Comparison of ENCODE assay signal across 8 cellular contexts in the genomic region with DNA sequence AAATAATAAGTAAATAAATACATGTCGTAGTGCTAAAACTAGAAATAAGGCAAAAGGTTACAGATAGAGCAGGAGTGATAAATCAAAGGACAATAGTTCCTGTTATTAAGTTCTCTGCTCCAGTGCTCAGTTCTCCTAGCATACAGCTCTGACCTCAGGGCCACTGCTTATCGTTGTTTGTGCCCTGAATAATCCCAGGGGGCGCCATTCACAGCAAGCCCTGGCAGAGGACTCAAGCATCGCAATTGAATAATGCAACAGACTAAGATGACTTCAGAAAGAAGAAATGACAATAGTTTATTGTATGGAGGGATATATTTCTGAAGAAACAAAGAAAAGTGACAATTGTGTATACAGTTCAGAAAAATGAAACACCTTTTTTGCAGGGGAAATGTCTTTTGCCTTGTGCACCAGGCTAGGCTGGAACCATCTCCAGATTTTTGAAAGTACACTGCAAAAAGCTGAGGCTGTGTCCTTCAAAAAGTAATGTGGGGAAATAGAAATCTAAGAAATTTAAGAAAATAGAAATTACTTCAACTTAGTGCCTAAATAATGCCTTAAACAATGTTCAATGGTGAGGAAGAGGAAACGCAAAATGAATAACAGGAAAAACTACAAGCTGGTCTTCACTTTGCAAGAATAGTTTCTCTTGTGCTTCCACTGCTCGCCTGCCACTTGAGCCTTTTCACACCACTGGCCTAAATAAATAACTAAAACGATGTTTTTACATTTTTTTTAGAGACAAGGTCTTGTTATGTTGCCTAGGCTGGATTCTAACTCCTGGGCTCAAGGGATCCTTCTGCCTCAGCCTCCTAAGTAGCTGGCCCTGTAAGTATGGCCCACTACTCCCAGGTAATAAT. TPM values are rescaled to one million over a fixed set of nuclear protein-coding genes. Genes with fewer than 3 reads are reported as not detected.
DNase-seq lines count a peak whose midpoint lies in the region; ATAC-seq and TF ChIP-seq lines count a peak whose summit lies in the region.

No MANE protein-coding gene starts in this region.

- H3K27me3 Mint-ChIP-seq in activated naive CD8-positive, alpha-beta T cell treated with anti-CD3 and anti-CD28 coated beads, Interleukin-2, amount 10 ng/mL, durations not matched to agents 7 days and 5 days = no peaks in the 10 kb centered on the region
- H3K27me3 Mint-ChIP-seq in stimulated activated memory B cell treated with anti-CD40 and anti-IgM and Interleukin-4, amounts not matched to agents 10 μg/mL and 1 μg/mL and 100 μg/mL, for 72 hours = no peaks in the 10 kb centered on the region

- TF ChIP-seq POLR2A in ovary (IDR thresholded peaks at IDR 0.05) = no peak

- no peaks in the 10 kb centered on the region for H3K36me3 Mint-ChIP-seq in activated naive CD8-positive, alpha-beta T cell treated with anti-CD3 and anti-CD28 coated beads, Interleukin-2, amount 10 ng/mL, durations not matched to agents 7 days and 5 days
- H3K36me3 Mint-ChIP-seq in stimulated activated memory B cell treated with anti-CD40 and anti-IgM and Interleukin-4, amounts not matched to agents 10 μg/mL and 1 μg/mL and 100 μg/mL, for 72 hours = no peaks in the 10 kb centered on the region

- H3K4me1 Mint-ChIP-seq in activated naive CD8-positive, alpha-beta T cell treated with anti-CD3 and anti-CD28 coated beads, Interleukin-2, amount 10 ng/mL, durations not matched to agents 7 days and 5 days = peaks cover 3% of the 10 kb centered on the region
- peaks cover 6% of the 10 kb centered on the region for H3K4me1 Mint-ChIP-seq in stimulated activated memory B cell treated with anti-CD40 and anti-IgM and Interleukin-4, amounts not matched to agents 10 μg/mL and 1 μg/mL and 100 μg/mL, for 72 hours

- H3K36me3 ChIP-seq in HEK293 (ENCODE audit: control insufficient read depth in 2 of 2, insufficient read depth in 1 of 2, low read length in 2 of 2) = no peaks in the 10 kb centered on the region
- no peaks in the 10 kb centered on the region for H3K36me3 ChIP-seq in RWPE2 (ENCODE audit: low read depth)
- no peaks in the 10 kb centered on the region for H3K36me3 ChIP-seq in kidney epithelial cell (ENCODE audit: control insufficient read depth, insufficient read depth, low read length)
- no peaks in the 10 kb centered on the region for H3K36me3 ChIP-seq in ovary

- H3K4me3 ChIP-seq in HEK293 (ENCODE audit: low read depth, low read length) (no peak overlapping the region), RWPE2 (ENCODE audit: severe bottlenecking) (no peak overlapping the region), kidney epithelial cell (ENCODE audit: low read depth, low read length) (no peak overlapping the region), ovary (no peak overlapping the region)

- no peaks in the 10 kb centered on the region for H3K4me1 ChIP-seq in HEK293 (ENCODE audit: control insufficient read depth, insufficient read depth, low read length)
- no peaks in the 10 kb centered on the region for H3K4me1 ChIP-seq in RWPE2 (ENCODE audit: insufficient read depth, poor library complexity, severe bottlenecking)
- H3K4me1 ChIP-seq in ovary (ENCODE audit: insufficient read depth) = no peaks in the 10 kb centered on the region

- CTCF ChIA-PET in HEK293 (lab: Yijun Ruan, JAX) = interaction anchor here (0.5 to 3.4 kb wide), 28 partner anchors 8 to 1261 kb away, joined by 3 to 50 read pairs (median 4); a partner anchor contains a TSS

- TF ChIP-seq CTCF in HEK293 (tag by site-specific recombination; IDR thresholded peaks at IDR 0.05) (no peak), RWPE2 (IDR thresholded peaks at IDR 0.05; ENCODE audit: poor library complexity, severe bottlenecking) (peak; percentile 49), kidney epithelial cell (IDR thresholded peaks at IDR 0.05; ENCODE audit: insufficient read depth, low read length, poor library complexity, severe bottlenecking) (peak; percentile 37), ovary (IDR thresholded peaks at IDR 0.05) (no peak)

- intact Hi-C loops in ovary (cut with DNase I) = no loop called here

- no peak overlapping the region for H3K4me3 Mint-ChIP-seq in activated naive CD8-positive, alpha-beta T cell treated with anti-CD3 and anti-CD28 coated beads, Interleukin-2, amount 10 ng/mL, durations not matched to agents 7 days and 5 days
- H3K4me3 Mint-ChIP-seq in stimulated activated memory B cell treated with anti-CD40 and anti-IgM and Interleukin-4, amounts not matched to agents 10 μg/mL and 1 μg/mL and 100 μg/mL, for 72 hours = no peak overlapping the region

- no peak for TF ChIP-seq EP300 in ovary (IDR thresholded peaks at IDR 0.05)

- no peaks in the 10 kb centered on the region for H3K27me3 ChIP-seq in RWPE2 (ENCODE audit: insufficient read depth, poor library complexity, severe bottlenecking)
- H3K27me3 ChIP-seq in kidney epithelial cell (ENCODE audit: control insufficient read depth, insufficient read depth, low read length) = no peaks in the 10 kb centered on the region
- H3K27me3 ChIP-seq in ovary = no peaks in the 10 kb centered on the region

- no peaks in the 10 kb centered on the region for H3K9me3 Mint-ChIP-seq in activated naive CD8-positive, alpha-beta T cell treated with anti-CD3 and anti-CD28 coated beads, Interleukin-2, amount 10 ng/mL, durations not matched to agents 7 days and 5 days
- H3K9me3 Mint-ChIP-seq in stimulated activated memory B cell treated with anti-CD40 and anti-IgM and Interleukin-4, amounts not matched to agents 10 μg/mL and 1 μg/mL and 100 μg/mL, for 72 hours = no peaks in the 10 kb centered on the region

- H3K27ac Mint-ChIP-seq in activated naive CD8-positive, alpha-beta T cell treated with anti-CD3 and anti-CD28 coated beads, Interleukin-2, amount 10 ng/mL, durations not matched to agents 7 days and 5 days = no peak overlapping the region
- no peak overlapping the region for H3K27ac Mint-ChIP-seq in stimulated activated memory B cell treated with anti-CD40 and anti-IgM and Interleukin-4, amounts not matched to agents 10 μg/mL and 1 μg/mL and 100 μg/mL, for 72 hours

- H3K27ac ChIP-seq in HEK293 (ENCODE audit: extremely low read depth, low read depth, low read length) (no peak overlapping the region), RWPE2 (ENCODE audit: poor library complexity, severe bottlenecking) (no peak overlapping the region), ovary (no peak overlapping the region)

- WGBS in ovary, 3 donors = 41 to 52% (median 46%) methylated on average over 7 of the region's 7 CpGs

- POLR2A ChIA-PET in HEK293 (lab: Yijun Ruan, JAX) = interaction anchor here (3.3 kb wide), 1 partner anchor 19 kb away, joined by 26 read pairs; a partner anchor contains a TSS
- POLR2A ChIA-PET in activated naive CD8-positive, alpha-beta T cell treated with anti-CD3 and anti-CD28 coated beads, Interleukin-2, amount 10 ng/mL, durations not matched to agents 7 days and 5 days (lab: Charles Lee) = no interaction called here

- H3K9me3 ChIP-seq in HEK293 (ENCODE audit: control insufficient read depth, insufficient read depth, low read depth, low read length) = no peaks in the 10 kb centered on the region
- H3K9me3 ChIP-seq in RWPE2 (ENCODE audit: severe bottlenecking) = no peaks in the 10 kb centered on the region
- H3K9me3 ChIP-seq in ovary = no peaks in the 10 kb centered on the region

- DNase-seq in CMK (ENCODE audit: low read depth) (peak; percentile 12), RWPE2 (ENCODE audit: low spot score) (no peak), kidney epithelial cell (ENCODE audit: low read depth) (no peak), ovary (no peak), cortex of kidney (lab: John Stamatoyannopoulos, UW) (no peak)
- DNase-seq in activated naive CD8-positive, alpha-beta T cell treated with anti-CD3 and anti-CD28 coated beads, Interleukin-2, amount 10 ng/mL, durations not matched to agents 7 days and 5 days = no peak

- ATAC-seq in RWPE2 (ENCODE audit: low read depth) = no peak
- peak; percentile 50 for ATAC-seq in activated naive CD8-positive, alpha-beta T cell treated with anti-CD3 and anti-CD28 coated beads, Interleukin-2, amount 10 ng/mL, durations not matched to agents 7 days and 5 days (ENCODE audit: low read depth)
- peak; percentile 68 for ATAC-seq in stimulated activated memory B cell treated with anti-CD40 and anti-IgM and Interleukin-4, amounts not matched to agents 10 μg/mL and 1 μg/mL and 100 μg/mL, for 72 hours

TF ChIP-seq in HEK293, 187 proteins besides CTCF, POLR2A, EP300 and RAD21:
- no peak for TF ChIP-seq ZNF585B (tag by site-specific recombination; IDR thresholded peaks at IDR 0.05)
- TF ChIP-seq ZNF600 (tag by site-specific recombination; IDR thresholded peaks at IDR 0.05) = no peak
- TF ChIP-seq, protein P1, sequence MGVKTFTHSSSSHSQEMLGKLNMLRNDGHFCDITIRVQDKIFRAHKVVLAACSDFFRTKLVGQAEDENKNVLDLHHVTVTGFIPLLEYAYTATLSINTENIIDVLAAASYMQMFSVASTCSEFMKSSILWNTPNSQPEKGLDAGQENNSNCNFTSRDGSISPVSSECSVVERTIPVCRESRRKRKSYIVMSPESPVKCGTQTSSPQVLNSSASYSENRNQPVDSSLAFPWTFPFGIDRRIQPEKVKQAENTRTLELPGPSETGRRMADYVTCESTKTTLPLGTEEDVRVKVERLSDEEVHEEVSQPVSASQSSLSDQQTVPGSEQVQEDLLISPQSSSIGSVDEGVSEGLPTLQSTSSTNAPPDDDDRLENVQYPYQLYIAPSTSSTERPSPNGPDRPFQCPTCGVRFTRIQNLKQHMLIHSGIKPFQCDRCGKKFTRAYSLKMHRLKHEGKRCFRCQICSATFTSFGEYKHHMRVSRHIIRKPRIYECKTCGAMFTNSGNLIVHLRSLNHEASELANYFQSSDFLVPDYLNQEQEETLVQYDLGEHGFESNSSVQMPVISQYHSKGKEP (tag by site-specific recombination; IDR thresholded peaks at IDR 0.05) = peak; percentile 85
- 0 out of 2 replicates have a peak, but pooled peaks have one; percentile 12 for TF ChIP-seq ZBTB17 (tag by site-specific recombination; IDR thresholded peaks at IDR 0.05)

RNA-seq across cellular contexts. Expression of a gene that starts 19.0 kb away (rescaled TPM):
- 1 to 10 TPM; 6.3 to 8.0 TPM for total RNA-seq in activated naive CD8-positive, alpha-beta T cell treated with anti-CD3 and anti-CD28 coated beads, Interleukin-2, amount 10 ng/mL, durations not matched to agents 7 days and 5 days
- 16.6 and 16.8 TPM in 2 replicates for total RNA-seq in kidney epithelial cell
- 10 to 100 TPM in 2 of 7 donors, 1 to 10 TPM in 5; 5.4 to 13.0 (median 7.4) TPM for total RNA-seq in ovary
- 10 to 100 TPM in 1 of 2 donors, 1 to 10 TPM in 1; 4.3 to 13.8 TPM for polyA plus RNA-seq in ovary

Comparison
In these comparisons a context has a peak if more than half of its experiments do, and no peak if none do; other contexts are left out.
1. CTCF ChIP-seq: peak in RWPE2 (single experiment) and kidney epithelial cell (single experiment); none in HEK293 (single experiment) and ovary (0 of 3).